Comparison of ENCODE assay signal across 8 cellular contexts in genomic region chr10:123154092-123154942, GRCh38. TPM values are rescaled to one million over a fixed set of nuclear protein-coding genes. Genes with fewer than 3 reads are reported as not detected.
A peak's percentile ranks its signal among the peaks of the same experiment; 100 is the strongest.
DNase-seq lines count a peak whose midpoint lies in the region; ATAC-seq and TF ChIP-seq lines count a peak whose summit lies in the region.

A gene with protein sequence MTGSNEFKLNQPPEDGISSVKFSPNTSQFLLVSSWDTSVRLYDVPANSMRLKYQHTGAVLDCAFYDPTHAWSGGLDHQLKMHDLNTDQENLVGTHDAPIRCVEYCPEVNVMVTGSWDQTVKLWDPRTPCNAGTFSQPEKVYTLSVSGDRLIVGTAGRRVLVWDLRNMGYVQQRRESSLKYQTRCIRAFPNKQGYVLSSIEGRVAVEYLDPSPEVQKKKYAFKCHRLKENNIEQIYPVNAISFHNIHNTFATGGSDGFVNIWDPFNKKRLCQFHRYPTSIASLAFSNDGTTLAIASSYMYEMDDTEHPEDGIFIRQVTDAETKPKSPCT (plus strand): TSS chr10:123154402. CDS start chr10:123154918, 516 bp downstream.

- H3K27ac ChIP-seq in SK-N-MC (peak within 1 kb of the TSS; percentile 78; the same call in 1 of the 2 replicates), gastroesophageal sphincter (peak within 1 kb of the TSS; percentile 66 to 94 (median 92)), neutrophil (peak within 1 kb of the TSS; percentile 83), substantia nigra (ENCODE audit: low read depth, low read length, poor library complexity, severe bottlenecking) (peak within 1 kb of the TSS; percentile 82)

- peak within 1 kb of the TSS; percentile 98 for H3K4me3 ChIP-seq in NB4 (ENCODE audit: low read depth, low read length)
- H3K4me3 ChIP-seq in SK-N-MC: peak within 1 kb of the TSS; percentile 80
- H3K4me3 ChIP-seq in gastroesophageal sphincter: peak within 1 kb of the TSS; percentile 64 to 81
- peak within 1 kb of the TSS; percentile 87 to 98 for H3K4me3 ChIP-seq in neutrophil (ENCODE audit: low read depth in 1 of 2, low read length in 1 of 2)

- peaks cover 43% of the 10 kb centered on the region for H3K27me3 ChIP-seq in gastroesophageal sphincter
- H3K27me3 ChIP-seq in neutrophil: peaks cover 45% of the 10 kb centered on the region

- peak; percentile 98 for DNase-seq in GM04503 (ENCODE audit: low read depth)
- peak; percentile 99 for DNase-seq in HFFc6
- DNase-seq in NB4 (ENCODE audit: low read depth): peak; percentile 100
- DNase-seq in SK-N-MC (ENCODE audit: low read depth, low spot score): peak; percentile 85
- DNase-seq in activated naive CD4-positive, alpha-beta T cell treated with anti-CD3 and anti-CD28 coated beads, Interleukin-2, amount 10 ng/mL, durations not matched to agents 7 days and 5 days: peak; percentile 97
- peak; percentile 64 to 100 (median 99) for DNase-seq in substantia nigra (lab: John Stamatoyannopoulos, UW)

- H3K27me3 Mint-ChIP-seq in HFFc6 (ENCODE audit: insufficient read depth): peaks cover 25% of the 10 kb centered on the region
- peaks cover 24% of the 10 kb centered on the region for H3K27me3 Mint-ChIP-seq in activated naive CD4-positive, alpha-beta T cell treated with anti-CD3 and anti-CD28 coated beads, Interleukin-2, amount 10 ng/mL, durations not matched to agents 7 days and 5 days

- H3K4me1 ChIP-seq in gastroesophageal sphincter (peaks cover 0 to 71% (median 25%) of the 10 kb centered on the region in 3 donors), neutrophil (ENCODE audit: control insufficient read depth in 1 of 2, insufficient read depth in 1 of 2, low read depth in 1 of 2, low read length in 1 of 2) (peaks cover 28 to 45% of the 10 kb centered on the region in 2 experiments)

- no peak for TF ChIP-seq CTCF in HFFc6 (IDR thresholded peaks at IDR 0.05)
- no peak for TF ChIP-seq CTCF in NB4 (IDR thresholded peaks at IDR 0.05; ENCODE audit: low read depth, low read length)
- peak in 2 of 4 experiments; percentile 28 to 38 for TF ChIP-seq CTCF in gastroesophageal sphincter (IDR thresholded peaks at IDR 0.05)
- TF ChIP-seq CTCF in neutrophil (IDR thresholded peaks at IDR 0.05): peak; percentile 74

- H3K4me3 Mint-ChIP-seq in HFFc6: peak within 1 kb of the TSS; percentile 81
- H3K4me3 Mint-ChIP-seq in activated naive CD4-positive, alpha-beta T cell treated with anti-CD3 and anti-CD28 coated beads, Interleukin-2, amount 10 ng/mL, durations not matched to agents 7 days and 5 days: peak within 1 kb of the TSS; percentile 98

- no peaks in the 10 kb centered on the region for H3K9me3 ChIP-seq in SK-N-MC (ENCODE audit: low read depth, low read length)
- no peaks in the 10 kb centered on the region for H3K9me3 ChIP-seq in gastroesophageal sphincter
- H3K9me3 ChIP-seq in neutrophil: no peaks in the 10 kb centered on the region

- H3K27ac Mint-ChIP-seq in HFFc6: peak within 1 kb of the TSS; percentile 98
- peak within 1 kb of the TSS; percentile 99 for H3K27ac Mint-ChIP-seq in activated naive CD4-positive, alpha-beta T cell treated with anti-CD3 and anti-CD28 coated beads, Interleukin-2, amount 10 ng/mL, durations not matched to agents 7 days and 5 days

- peaks cover 50% of the 10 kb centered on the region for H3K4me1 Mint-ChIP-seq in HFFc6 (ENCODE audit: low read depth)
- H3K4me1 Mint-ChIP-seq in activated naive CD4-positive, alpha-beta T cell treated with anti-CD3 and anti-CD28 coated beads, Interleukin-2, amount 10 ng/mL, durations not matched to agents 7 days and 5 days: peaks cover 76% of the 10 kb centered on the region

- peak within 1 kb of the TSS; percentile 86 for H3K9ac ChIP-seq in SK-N-MC (ENCODE audit: insufficient read length)

- H3K9me3 Mint-ChIP-seq in HFFc6: no peaks in the 10 kb centered on the region
- H3K9me3 Mint-ChIP-seq in activated naive CD4-positive, alpha-beta T cell treated with anti-CD3 and anti-CD28 coated beads, Interleukin-2, amount 10 ng/mL, durations not matched to agents 7 days and 5 days: no peaks in the 10 kb centered on the region

- TF ChIP-seq EP300 in gastroesophageal sphincter (IDR thresholded peaks at IDR 0.05): no peak

- peaks cover 40% of the 10 kb centered on the region for H3K36me3 Mint-ChIP-seq in HFFc6 (ENCODE audit: low read depth)
- peaks cover 45% of the 10 kb centered on the region for H3K36me3 Mint-ChIP-seq in activated naive CD4-positive, alpha-beta T cell treated with anti-CD3 and anti-CD28 coated beads, Interleukin-2, amount 10 ng/mL, durations not matched to agents 7 days and 5 days

- 0% methylated on average over 10 of the region's 74 CpGs; no CpG with 5 or more reads in 1 of the 2 donors for WGBS in gastroesophageal sphincter (ENCODE audit: low coverage in 1 of 2), 2 donors

- CTCF ChIA-PET in activated naive CD4-positive, alpha-beta T cell treated with anti-CD3 and anti-CD28 coated beads, Interleukin-2, amount 10 ng/mL, durations not matched to agents 7 days and 5 days (lab: Charles Lee): interaction anchor here (1.1 to 1.6 kb wide), 3 partner anchors 9 to 21 kb away, joined by 3 to 4 read pairs (median 3); no protein-coding TSS in a partner anchor

- peaks cover 38% of the 10 kb centered on the region for H3K36me3 ChIP-seq in SK-N-MC (ENCODE audit: insufficient read depth, low read length)
- H3K36me3 ChIP-seq in gastroesophageal sphincter: peaks cover 0 to 28% of the 10 kb centered on the region in 2 donors
- peaks cover 27% of the 10 kb centered on the region for H3K36me3 ChIP-seq in neutrophil

- TF ChIP-seq POLR2A in NB4 (IDR thresholded peaks at IDR 0.05; ENCODE audit: extremely low read depth, insufficient read length): peak; percentile 98
- TF ChIP-seq POLR2A in gastroesophageal sphincter (IDR thresholded peaks at IDR 0.05): peak; percentile 65 to 70

- peak; percentile 99 for ATAC-seq in gastroesophageal sphincter

RNA-seq across cellular contexts. Expression of the gene that starts here (rescaled TPM):
- total RNA-seq in HFFc6 (2021; fragmentation: NEBNext Ultra II Directional; extraction: Animal tissue kit (Norgen Biotek cat#: 25700)): 100 to 1,000 TPM; 154 to 214 (median 202) TPM
- total RNA-seq in gastroesophageal sphincter: 100 to 1,000 TPM in 1 of 4 donors, 10 to 100 TPM in 3; 69.4 to 103 (median 75.9) TPM

Comparison
In these comparisons a context has a peak if more than half of its experiments do, and no peak if none do; other contexts are left out.
1. Peak in every context shown above with its lines: DNase-seq, ATAC-seq, H3K4me3 ChIP-seq and H3K27ac ChIP-seq.